ENCODE assay signal across 8 cellular contexts in genomic region chr2:231530099-231531085, GRCh38. TPM values are rescaled to one million over a fixed set of nuclear protein-coding genes. Genes with fewer than 3 reads are reported as not detected.
DNase-seq lines count a peak whose midpoint lies in the region; ATAC-seq and TF ChIP-seq lines count a peak whose summit lies in the region.

Gene NMUR1, minus strand, starts transcription at chr2:231530445. Its CDS starts 84 bp downstream, at chr2:231530361.

- H3K4me3 ChIP-seq in ACC112 (ENCODE audit: low read depth, low read length), result peak within 1 kb of the TSS; percentile 56
- H3K4me3 ChIP-seq in prostate gland, result peak within 1 kb of the TSS; percentile 27 to 34
- H3K4me3 ChIP-seq in urinary bladder (ENCODE audit: low read depth, low read length), result peak within 1 kb of the TSS; percentile 32

- H3K9me3 Mint-ChIP-seq in activated T-helper 17 cell treated with anti-CD3 and anti-CD28 coated beads, Interleukin-2, amount 50 U/mL, for 72 hours, result no peaks in the 10 kb centered on the region
- H3K9me3 Mint-ChIP-seq in glutamatergic neuron (ENCODE audit: unreplicated experiment), result peaks cover 10% of the 10 kb centered on the region

- H3K27ac Mint-ChIP-seq in activated T-helper 17 cell treated with anti-CD3 and anti-CD28 coated beads, Interleukin-2, amount 50 U/mL, for 72 hours, result peak within 1 kb of the TSS; percentile 19
- no peak within 1 kb of the TSS for H3K27ac Mint-ChIP-seq in glutamatergic neuron (ENCODE audit: unreplicated experiment)

- peak; percentile 58 for ATAC-seq in GM19397 (IDR thresholded peaks at IDR 0.05; ENCODE audit: unreplicated experiment)
- peak; percentile 95 for ATAC-seq in activated T-helper 17 cell treated with anti-CD3 and anti-CD28 coated beads, Interleukin-2, amount 50 U/mL, for 72 hours (replicated peaks)
- ATAC-seq in GM21576 (IDR thresholded peaks at IDR 0.05; ENCODE audit: unreplicated experiment), result no peak

- peak; percentile 37 for DNase-seq in NCI-H774 (lab: John Stamatoyannopoulos, UW)
- DNase-seq in glutamatergic neuron, result peak; percentile 61
- DNase-seq in prostate gland (ENCODE audit: low spot score), result peak; percentile 19

- 20% methylated on average over 72 of the region's 87 CpGs for WGBS in prostate gland
- WGBS in urinary bladder, result 15% methylated on average over 87 of the region's 87 CpGs

- TF ChIP-seq CTCF in glutamatergic neuron (IDR thresholded peaks at IDR 0.05; ENCODE audit: partially characterized antibody, unreplicated experiment) (peak; percentile 82), prostate gland (IDR thresholded peaks at IDR 0.05) (peak; percentile 57 to 74 (median 68))

- no peaks in the 10 kb centered on the region for H3K27me3 Mint-ChIP-seq in activated T-helper 17 cell treated with anti-CD3 and anti-CD28 coated beads, Interleukin-2, amount 50 U/mL, for 72 hours
- H3K27me3 Mint-ChIP-seq in glutamatergic neuron (ENCODE audit: unreplicated experiment), result peaks cover 16% of the 10 kb centered on the region

- H2AFZ ChIP-seq in ACC112 (ENCODE audit: low read length, unreplicated experiment), result no peak within 1 kb of the TSS

- H3K4me1 ChIP-seq in ACC112 (ENCODE audit: control insufficient read depth, insufficient read depth, low read length, unreplicated experiment) (no peaks in the 10 kb centered on the region), prostate gland (replicated peaks) (no peaks in the 10 kb centered on the region), urinary bladder (ENCODE audit: insufficient read depth) (no peaks in the 10 kb centered on the region)

- H3K4me3 Mint-ChIP-seq in activated T-helper 17 cell treated with anti-CD3 and anti-CD28 coated beads, Interleukin-2, amount 50 U/mL, for 72 hours, result peak within 1 kb of the TSS; percentile 64
- H3K4me3 Mint-ChIP-seq in glutamatergic neuron (ENCODE audit: unreplicated experiment), result peak within 1 kb of the TSS; percentile 25

- no peaks in the 10 kb centered on the region for H3K36me3 Mint-ChIP-seq in activated T-helper 17 cell treated with anti-CD3 and anti-CD28 coated beads, Interleukin-2, amount 50 U/mL, for 72 hours (ENCODE audit: low read depth)
- no peaks in the 10 kb centered on the region for H3K36me3 Mint-ChIP-seq in glutamatergic neuron (ENCODE audit: unreplicated experiment)

- no peak for TF ChIP-seq POLR2A in prostate gland (IDR thresholded peaks at IDR 0.05)

- intact Hi-C loops in prostate gland (cut with DNase I), result no loop called here

- no peaks in the 10 kb centered on the region for H3K9me3 ChIP-seq in prostate gland

- H3K27ac ChIP-seq in ACC112 (ENCODE audit: low read depth, low read length) (no peak within 1 kb of the TSS), prostate gland (no peak within 1 kb of the TSS), urinary bladder (ENCODE audit: low read depth) (no peak within 1 kb of the TSS)

- H3K36me3 ChIP-seq in ACC112 (ENCODE audit: insufficient read depth, low read length) (no peaks in the 10 kb centered on the region), prostate gland (no peaks in the 10 kb centered on the region), urinary bladder (ENCODE audit: insufficient read depth) (no peaks in the 10 kb centered on the region)

- peaks cover 7% of the 10 kb centered on the region for H3K4me1 Mint-ChIP-seq in activated T-helper 17 cell treated with anti-CD3 and anti-CD28 coated beads, Interleukin-2, amount 50 U/mL, for 72 hours
- peaks cover 4% of the 10 kb centered on the region for H3K4me1 Mint-ChIP-seq in glutamatergic neuron (ENCODE audit: low read depth, unreplicated experiment)

- peaks cover 28% of the 10 kb centered on the region for H3K27me3 ChIP-seq in ACC112 (ENCODE audit: insufficient read depth, low read length)
- no peaks in the 10 kb centered on the region for H3K27me3 ChIP-seq in prostate gland (replicated peaks; ENCODE audit: insufficient read depth)

- no peaks in the 10 kb centered on the region for H3K79me2 ChIP-seq in ACC112 (ENCODE audit: control insufficient read depth, insufficient read depth, low read length, unreplicated experiment)

RNA-seq across cellular contexts. Expression of gene NMUR1, which starts in this region (rescaled TPM):
- total RNA-seq in activated T-helper 17 cell treated with anti-CD3 and anti-CD28 coated beads, Interleukin-2, amount 50 U/mL, for 72 hours, result under 1 TPM; 0.15 to 0.21 TPM
- 0.32 TPM for total RNA-seq in glutamatergic neuron (ENCODE audit: unreplicated experiment)
- 1 to 10 TPM; 1.1 to 4.3 TPM for total RNA-seq in prostate gland
- 0.26 TPM for total RNA-seq in urinary bladder
- 0.54 TPM for polyA plus RNA-seq in urinary bladder

Comparison
In these comparisons a context has a peak if more than half of its experiments do, and no peak if none do; other contexts are left out.
1. Peak in ATAC-seq in activated T-helper 17 cell treated with anti-CD3 and anti-CD28 coated beads, Interleukin-2, amount 50 U/mL, for 72 hours; RNA of the gene not detected or under 1 TPM.
2. Peak in DNase-seq in glutamatergic neuron; RNA of the gene not detected or under 1 TPM.